Comparison of ENCODE assay signal across 27 cellular contexts in the genomic region with DNA sequence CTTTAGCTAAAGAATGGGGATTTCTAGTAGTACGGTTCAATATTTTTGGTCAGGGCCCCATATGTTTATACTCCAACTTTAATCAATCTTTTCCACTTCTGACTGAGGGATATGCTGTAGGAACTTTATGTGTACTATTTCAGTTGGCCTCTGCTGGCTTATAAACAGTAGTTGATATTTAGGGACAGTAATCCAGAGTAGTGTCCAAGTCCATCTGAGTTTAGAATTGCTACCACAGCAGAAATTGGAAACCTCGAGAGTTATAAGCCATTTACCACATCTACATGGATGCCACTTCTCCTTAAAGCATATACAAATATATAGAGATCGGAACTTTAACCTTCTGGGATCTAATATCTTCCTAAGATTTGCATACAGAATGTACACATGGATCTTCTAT.
"Had no signal": no experiment of that assay in that cellular context is flagged by ENCODE, and none has a peak within 500 bp of the region (broad histone marks: within the 10 kb centered on the region; RNA-seq: fewer than 3 reads in every experiment).

No MANE protein-coding gene starts in this region.

- H3K27me3 ChIP-seq: neural progenitor cell, neutrophil, spleen, suprapubic skin, tibial artery, upper lobe of right lung had no signal

- H3K36me3 Mint-ChIP-seq: naive B cell, natural killer cell had no signal

- H3K27me3 Mint-ChIP-seq: naive B cell; stimulated activated naive CD8-positive, alpha-beta T cell treated with anti-CD3 and anti-CD28 coated beads, Interleukin-15, Interleukin-2, amounts not matched to agents 100 ng/mL and 50 ng/mL, for 24 hours had no signal

- ATAC-seq: left cardiac atrium; left lobe of liver; natural killer cell; right cardiac atrium; sciatic nerve; stimulated activated effector memory CD8-positive, alpha-beta T cell treated with anti-CD3 and anti-CD28 coated beads, Interleukin-12 subunit alpha, Interleukin-12 subunit beta, amount 100 ng/mL, for 72 hours; upper lobe of right lung had no signal

- H3K4me1 ChIP-seq: neural progenitor cell, parathyroid adenoma, tibial artery had no signal

- H3K4me3 Mint-ChIP-seq: mesothelial cell of epicardium; naive B cell; natural killer cell; nephron progenitor cell; neural progenitor cell; stimulated activated effector memory CD8-positive, alpha-beta T cell treated with anti-CD3 and anti-CD28 coated beads, Interleukin-12 subunit alpha, Interleukin-12 subunit beta, amount 100 ng/mL, for 72 hours; stimulated activated naive CD8-positive, alpha-beta T cell treated with anti-CD3 and anti-CD28 coated beads, Interleukin-15, Interleukin-2, amounts not matched to agents 100 ng/mL and 50 ng/mL, for 24 hours had no signal

- H3K9me3 ChIP-seq: neutrophil, spleen, suprapubic skin, thoracic aorta, tibial artery, upper lobe of right lung had no signal

- H3K9ac ChIP-seq: neural progenitor cell, parathyroid adenoma had no signal

- H3K4me3 ChIP-seq: lung, neural progenitor cell, spleen, suprapubic skin, thoracic aorta, tibial artery, upper lobe of right lung had no signal

- DNase-seq: hippocampal formation; kidney glomerular epithelial cell; left cardiac atrium; mesendoderm; naive B cell; natural killer cell; nephron progenitor cell; occipital lobe; right cardiac atrium; small intestine; spleen; stimulated activated CD4-positive, alpha-beta T cell treated with anti-CD3 and anti-CD28 coated beads, Interleukin-4, amount 100 ng/mL, for 24 hours; stimulated activated naive CD4-positive, alpha-beta T cell; tibial artery; trophoblast cell; upper lobe of right lung had no signal

- H3K4me1 Mint-ChIP-seq: mesothelial cell of epicardium, neural progenitor cell had no signal

- H3K27ac Mint-ChIP-seq: mesothelial cell of epicardium; naive B cell; natural killer cell; nephron progenitor cell; neural progenitor cell; stimulated activated effector memory CD8-positive, alpha-beta T cell treated with anti-CD3 and anti-CD28 coated beads, Interleukin-12 subunit alpha, Interleukin-12 subunit beta, amount 100 ng/mL, for 72 hours; stimulated activated naive CD8-positive, alpha-beta T cell treated with anti-CD3 and anti-CD28 coated beads, Interleukin-15, Interleukin-2, amounts not matched to agents 100 ng/mL and 50 ng/mL, for 24 hours had no signal

- H3K9me3 Mint-ChIP-seq: mesothelial cell of epicardium; naive B cell; natural killer cell; nephron progenitor cell; neural progenitor cell; stimulated activated effector memory CD8-positive, alpha-beta T cell treated with anti-CD3 and anti-CD28 coated beads, Interleukin-12 subunit alpha, Interleukin-12 subunit beta, amount 100 ng/mL, for 72 hours; stimulated activated naive CD8-positive, alpha-beta T cell treated with anti-CD3 and anti-CD28 coated beads, Interleukin-15, Interleukin-2, amounts not matched to agents 100 ng/mL and 50 ng/mL, for 24 hours had no signal

- H3K36me3 ChIP-seq: neural progenitor cell, neutrophil, thoracic aorta had no signal

- H3K27ac ChIP-seq: neural progenitor cell, neutrophil, parathyroid adenoma, spleen, suprapubic skin, thoracic aorta, tibial artery, upper lobe of right lung had no signal
